Comparison of ENCODE assay signal across 1 cellular context in the genomic region with DNA sequence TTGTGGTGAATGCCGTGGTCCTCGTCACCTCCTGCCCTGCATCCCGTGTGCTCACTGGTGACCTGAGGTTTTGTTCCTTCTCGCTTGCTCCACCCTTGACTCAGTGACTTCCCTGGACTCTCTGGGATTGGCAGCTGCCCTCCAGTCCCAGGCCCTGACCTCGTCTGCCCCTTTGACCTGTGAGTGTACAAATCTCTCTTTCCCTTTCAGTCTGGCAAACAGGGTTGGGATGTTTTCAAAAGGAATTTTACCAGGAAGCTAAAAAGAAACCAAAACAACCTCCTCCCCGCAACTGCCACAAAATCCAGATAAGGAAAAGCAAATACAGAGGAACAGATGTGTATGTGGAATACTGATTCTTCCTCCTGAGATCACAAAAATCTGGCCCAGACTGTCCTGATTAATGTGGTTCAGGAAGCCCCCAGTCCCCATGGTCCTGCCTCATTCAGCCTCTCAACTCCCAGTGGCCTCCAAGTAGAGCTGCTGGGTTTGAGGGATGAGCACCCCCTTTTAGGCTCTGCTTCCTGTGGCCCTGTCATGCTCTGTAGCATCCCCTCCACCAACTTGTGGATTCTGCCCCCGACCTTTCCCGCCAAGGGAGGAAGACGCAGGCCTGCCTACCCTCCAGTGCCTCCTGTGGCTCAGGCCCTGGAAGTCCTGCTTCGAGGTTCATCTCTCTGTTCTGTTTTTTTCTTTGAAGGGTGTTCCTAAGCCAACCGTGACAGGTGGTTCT.
A peak's percentile ranks its signal among the peaks of the same experiment; 100 is the strongest.
TF ChIP-seq lines count a peak whose summit lies in the region.

No MANE protein-coding gene starts in this region.

TF ChIP-seq in HepG2, 621 proteins besides CTCF, POLR2A, EP300 and RAD21 (continued from another document and continues in another):
- TF ChIP-seq, protein P1, sequence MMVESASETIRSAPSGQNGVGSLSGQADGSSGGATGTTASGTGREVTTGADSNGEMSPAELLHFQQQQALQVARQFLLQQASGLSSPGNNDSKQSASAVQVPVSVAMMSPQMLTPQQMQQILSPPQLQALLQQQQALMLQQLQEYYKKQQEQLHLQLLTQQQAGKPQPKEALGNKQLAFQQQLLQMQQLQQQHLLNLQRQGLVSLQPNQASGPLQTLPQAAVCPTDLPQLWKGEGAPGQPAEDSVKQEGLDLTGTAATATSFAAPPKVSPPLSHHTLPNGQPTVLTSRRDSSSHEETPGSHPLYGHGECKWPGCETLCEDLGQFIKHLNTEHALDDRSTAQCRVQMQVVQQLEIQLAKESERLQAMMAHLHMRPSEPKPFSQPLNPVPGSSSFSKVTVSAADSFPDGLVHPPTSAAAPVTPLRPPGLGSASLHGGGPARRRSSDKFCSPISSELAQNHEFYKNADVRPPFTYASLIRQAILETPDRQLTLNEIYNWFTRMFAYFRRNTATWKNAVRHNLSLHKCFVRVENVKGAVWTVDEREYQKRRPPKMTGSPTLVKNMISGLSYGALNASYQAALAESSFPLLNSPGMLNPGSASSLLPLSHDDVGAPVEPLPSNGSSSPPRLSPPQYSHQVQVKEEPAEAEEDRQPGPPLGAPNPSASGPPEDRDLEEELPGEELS (CRISPR knock-in tag; IDR thresholded peaks at IDR 0.05), result peak; percentile 84
- TF ChIP-seq, protein P2, sequence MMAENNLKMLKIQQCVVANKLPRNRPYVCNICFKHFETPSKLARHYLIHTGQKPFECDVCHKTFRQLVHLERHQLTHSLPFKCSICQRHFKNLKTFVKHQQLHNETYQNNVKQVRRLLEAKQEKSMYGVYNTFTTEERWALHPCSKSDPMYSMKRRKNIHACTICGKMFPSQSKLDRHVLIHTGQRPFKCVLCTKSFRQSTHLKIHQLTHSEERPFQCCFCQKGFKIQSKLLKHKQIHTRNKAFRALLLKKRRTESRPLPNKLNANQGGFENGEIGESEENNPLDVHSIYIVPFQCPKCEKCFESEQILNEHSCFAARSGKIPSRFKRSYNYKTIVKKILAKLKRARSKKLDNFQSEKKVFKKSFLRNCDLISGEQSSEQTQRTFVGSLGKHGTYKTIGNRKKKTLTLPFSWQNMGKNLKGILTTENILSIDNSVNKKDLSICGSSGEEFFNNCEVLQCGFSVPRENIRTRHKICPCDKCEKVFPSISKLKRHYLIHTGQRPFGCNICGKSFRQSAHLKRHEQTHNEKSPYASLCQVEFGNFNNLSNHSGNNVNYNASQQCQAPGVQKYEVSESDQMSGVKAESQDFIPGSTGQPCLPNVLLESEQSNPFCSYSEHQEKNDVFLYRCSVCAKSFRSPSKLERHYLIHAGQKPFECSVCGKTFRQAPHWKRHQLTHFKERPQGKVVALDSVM (CRISPR knock-in tag; IDR thresholded peaks at IDR 0.05), result no peak
- no peak for TF ChIP-seq PTBP1 (IDR thresholded peaks at IDR 0.05; ENCODE audit: low read depth, low read length, poor library complexity, severe bottlenecking)
- TF ChIP-seq, protein P3, sequence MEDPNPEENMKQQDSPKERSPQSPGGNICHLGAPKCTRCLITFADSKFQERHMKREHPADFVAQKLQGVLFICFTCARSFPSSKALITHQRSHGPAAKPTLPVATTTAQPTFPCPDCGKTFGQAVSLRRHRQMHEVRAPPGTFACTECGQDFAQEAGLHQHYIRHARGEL (CRISPR knock-in tag; IDR thresholded peaks at IDR 0.05), result no peak
- no peak for TF ChIP-seq ZNF3 (CRISPR knock-in tag; IDR thresholded peaks at IDR 0.05)
- TF ChIP-seq PRPF4 (IDR thresholded peaks at IDR 0.05; ENCODE audit: low read depth, low read length, poor library complexity, severe bottlenecking), result no peak
- TF ChIP-seq ZNF510 (CRISPR knock-in tag; IDR thresholded peaks at IDR 0.05; ENCODE audit: low read depth), result 0 out of 2 replicates have a peak, but pooled peaks have one; percentile 72
- no peak for TF ChIP-seq RNF2 (conservative IDR thresholded peaks at IDR 0.05; ENCODE audit: low read depth)
- no peak for TF ChIP-seq TEAD2 (CRISPR knock-in tag; IDR thresholded peaks at IDR 0.05)
- TF ChIP-seq ZSCAN22 (CRISPR knock-in tag; IDR thresholded peaks at IDR 0.05), result no peak
- TF ChIP-seq, protein P4, sequence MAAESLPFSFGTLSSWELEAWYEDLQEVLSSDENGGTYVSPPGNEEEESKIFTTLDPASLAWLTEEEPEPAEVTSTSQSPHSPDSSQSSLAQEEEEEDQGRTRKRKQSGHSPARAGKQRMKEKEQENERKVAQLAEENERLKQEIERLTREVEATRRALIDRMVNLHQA (CRISPR knock-in tag; IDR thresholded peaks at IDR 0.05), result no peak
- TF ChIP-seq, protein P5, sequence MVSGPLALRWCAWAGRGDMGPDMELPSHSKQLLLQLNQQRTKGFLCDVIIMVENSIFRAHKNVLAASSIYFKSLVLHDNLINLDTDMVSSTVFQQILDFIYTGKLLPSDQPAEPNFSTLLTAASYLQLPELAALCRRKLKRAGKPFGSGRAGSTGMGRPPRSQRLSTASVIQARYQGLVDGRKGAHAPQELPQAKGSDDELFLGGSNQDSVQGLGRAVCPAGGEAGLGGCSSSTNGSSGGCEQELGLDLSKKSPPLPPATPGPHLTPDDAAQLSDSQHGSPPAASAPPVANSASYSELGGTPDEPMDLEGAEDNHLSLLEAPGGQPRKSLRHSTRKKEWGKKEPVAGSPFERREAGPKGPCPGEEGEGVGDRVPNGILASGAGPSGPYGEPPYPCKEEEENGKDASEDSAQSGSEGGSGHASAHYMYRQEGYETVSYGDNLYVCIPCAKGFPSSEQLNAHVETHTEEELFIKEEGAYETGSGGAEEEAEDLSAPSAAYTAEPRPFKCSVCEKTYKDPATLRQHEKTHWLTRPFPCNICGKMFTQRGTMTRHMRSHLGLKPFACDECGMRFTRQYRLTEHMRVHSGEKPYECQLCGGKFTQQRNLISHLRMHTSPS (CRISPR knock-in tag; IDR thresholded peaks at IDR 0.05; ENCODE audit: low read depth), result no peak
- TF ChIP-seq, protein P6, sequence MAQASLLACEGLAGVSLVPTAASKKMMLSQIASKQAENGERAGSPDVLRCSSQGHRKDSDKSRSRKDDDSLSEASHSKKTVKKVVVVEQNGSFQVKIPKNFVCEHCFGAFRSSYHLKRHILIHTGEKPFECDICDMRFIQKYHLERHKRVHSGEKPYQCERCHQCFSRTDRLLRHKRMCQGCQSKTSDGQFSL (CRISPR knock-in tag; IDR thresholded peaks at IDR 0.05), result no peak
- TF ChIP-seq KDM6A (CRISPR knock-in tag; IDR thresholded peaks at IDR 0.05; ENCODE audit: low read depth), result no peak
- no peak for TF ChIP-seq MTF1 (CRISPR knock-in tag; IDR thresholded peaks at IDR 0.05)
- TF ChIP-seq NFKB2 (CRISPR knock-in tag; IDR thresholded peaks at IDR 0.05; ENCODE audit: borderline replicate concordance), result peak; percentile 34; the same call in 1 of the 2 replicates
- peak; percentile 34; the same call in 1 of the 2 replicates for TF ChIP-seq RCOR2 (CRISPR knock-in tag; IDR thresholded peaks at IDR 0.05)
- no peak for TF ChIP-seq ZNF562 (CRISPR knock-in tag; IDR thresholded peaks at IDR 0.05; ENCODE audit: borderline replicate concordance)
- TF ChIP-seq DPF2 (CRISPR knock-in tag; IDR thresholded peaks at IDR 0.05; ENCODE audit: borderline replicate concordance, low read depth), result 0 out of 2 replicates have a peak, but pooled peaks have one; percentile 49
- TF ChIP-seq ZNF432 (CRISPR knock-in tag; IDR thresholded peaks at IDR 0.05; ENCODE audit: borderline replicate concordance), result no peak
- TF ChIP-seq ZNF724P (CRISPR knock-in tag; IDR thresholded peaks at IDR 0.05; ENCODE audit: borderline replicate concordance), result no peak
- TF ChIP-seq, protein P7, sequence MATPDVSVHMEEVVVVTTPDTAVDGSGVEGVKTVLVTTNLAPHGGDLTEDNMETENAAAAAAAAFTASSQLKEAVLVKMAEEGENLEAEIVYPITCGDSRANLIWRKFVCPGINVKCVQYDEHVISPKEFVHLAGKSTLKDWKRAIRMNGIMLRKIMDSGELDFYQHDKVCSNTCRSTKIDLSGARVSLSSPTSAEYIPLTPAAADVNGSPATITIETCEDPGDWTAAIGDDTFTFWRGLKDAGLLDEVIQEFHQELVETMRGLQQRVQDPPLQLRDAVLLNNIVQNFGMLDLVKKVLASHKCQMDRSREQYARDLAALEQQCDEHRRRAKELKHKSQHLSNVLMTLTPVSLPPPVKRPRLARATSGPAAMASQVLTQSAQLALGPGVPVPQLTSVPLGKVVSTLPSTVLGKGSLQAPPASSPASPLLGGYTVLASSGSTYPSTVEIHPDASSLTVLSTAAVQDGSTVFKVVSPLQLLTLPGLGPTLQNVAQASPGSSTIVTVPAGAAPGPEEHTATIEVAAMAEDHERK (CRISPR knock-in tag; IDR thresholded peaks at IDR 0.05; ENCODE audit: low read depth), result no peak
- no peak for TF ChIP-seq HHEX (CRISPR knock-in tag; IDR thresholded peaks at IDR 0.05)
- no peak for TF ChIP-seq ZNF709 (CRISPR knock-in tag; IDR thresholded peaks at IDR 0.05)
- no peak for TF ChIP-seq ZNF207 (IDR thresholded peaks at IDR 0.05; ENCODE audit: borderline replicate concordance)
- TF ChIP-seq HDAC6 (IDR thresholded peaks at IDR 0.05; ENCODE audit: low read depth, low read length), result no peak
- no peak for TF ChIP-seq JUNB (CRISPR knock-in tag; IDR thresholded peaks at IDR 0.05; ENCODE audit: borderline replicate concordance)
- TF ChIP-seq KDM3A (CRISPR knock-in tag; IDR thresholded peaks at IDR 0.05; ENCODE audit: low read depth), result no peak
- TF ChIP-seq FOXC1 (CRISPR knock-in tag; IDR thresholded peaks at IDR 0.05; ENCODE audit: borderline replicate concordance), result no peak
- no peak for TF ChIP-seq ZSCAN9 (CRISPR knock-in tag; IDR thresholded peaks at IDR 0.05; ENCODE audit: borderline replicate concordance)
- peak; percentile 5; the same call in 1 of the 2 replicates for TF ChIP-seq ZNF232 (CRISPR knock-in tag; IDR thresholded peaks at IDR 0.05; ENCODE audit: borderline replicate concordance)
- TF ChIP-seq, protein P8, sequence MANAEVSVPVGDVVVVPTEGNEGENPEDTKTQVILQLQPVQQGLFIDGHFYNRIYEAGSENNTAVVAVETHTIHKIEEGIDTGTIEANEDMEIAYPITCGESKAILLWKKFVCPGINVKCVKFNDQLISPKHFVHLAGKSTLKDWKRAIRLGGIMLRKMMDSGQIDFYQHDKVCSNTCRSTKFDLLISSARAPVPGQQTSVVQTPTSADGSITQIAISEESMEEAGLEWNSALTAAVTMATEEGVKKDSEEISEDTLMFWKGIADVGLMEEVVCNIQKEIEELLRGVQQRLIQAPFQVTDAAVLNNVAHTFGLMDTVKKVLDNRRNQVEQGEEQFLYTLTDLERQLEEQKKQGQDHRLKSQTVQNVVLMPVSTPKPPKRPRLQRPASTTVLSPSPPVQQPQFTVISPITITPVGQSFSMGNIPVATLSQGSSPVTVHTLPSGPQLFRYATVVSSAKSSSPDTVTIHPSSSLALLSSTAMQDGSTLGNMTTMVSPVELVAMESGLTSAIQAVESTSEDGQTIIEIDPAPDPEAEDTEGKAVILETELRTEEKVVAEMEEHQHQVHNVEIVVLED (CRISPR knock-in tag; IDR thresholded peaks at IDR 0.05; ENCODE audit: borderline replicate concordance), result no peak
- 0 out of 2 replicates have a peak, but pooled peaks have one; percentile 20 for TF ChIP-seq HOXD1 (CRISPR knock-in tag; IDR thresholded peaks at IDR 0.05)
- peak; percentile 81 for TF ChIP-seq MED1 (CRISPR knock-in tag; IDR thresholded peaks at IDR 0.05)
- TF ChIP-seq TBL1XR1 (IDR thresholded peaks at IDR 0.05; ENCODE audit: borderline replicate concordance, low read length, partially characterized antibody), result no peak
- no peak; the same call in 1 of the 2 replicates for TF ChIP-seq DMAP1 (CRISPR knock-in tag; IDR thresholded peaks at IDR 0.05)
- TF ChIP-seq NR2F1 (CRISPR knock-in tag; IDR thresholded peaks at IDR 0.05), result peak; percentile 90 to 93
- no peak for TF ChIP-seq ZNF317 (CRISPR knock-in tag; IDR thresholded peaks at IDR 0.05)
- TF ChIP-seq BCL6 (CRISPR knock-in tag; IDR thresholded peaks at IDR 0.05), result peak; percentile 81
- TF ChIP-seq, protein P9, sequence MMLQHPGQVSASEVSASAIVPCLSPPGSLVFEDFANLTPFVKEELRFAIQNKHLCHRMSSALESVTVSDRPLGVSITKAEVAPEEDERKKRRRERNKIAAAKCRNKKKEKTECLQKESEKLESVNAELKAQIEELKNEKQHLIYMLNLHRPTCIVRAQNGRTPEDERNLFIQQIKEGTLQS (CRISPR knock-in tag; IDR thresholded peaks at IDR 0.05), result no peak
- no peak for TF ChIP-seq KLF9 (CRISPR knock-in tag; IDR thresholded peaks at IDR 0.05; ENCODE audit: low read depth)
- TF ChIP-seq, protein P10, sequence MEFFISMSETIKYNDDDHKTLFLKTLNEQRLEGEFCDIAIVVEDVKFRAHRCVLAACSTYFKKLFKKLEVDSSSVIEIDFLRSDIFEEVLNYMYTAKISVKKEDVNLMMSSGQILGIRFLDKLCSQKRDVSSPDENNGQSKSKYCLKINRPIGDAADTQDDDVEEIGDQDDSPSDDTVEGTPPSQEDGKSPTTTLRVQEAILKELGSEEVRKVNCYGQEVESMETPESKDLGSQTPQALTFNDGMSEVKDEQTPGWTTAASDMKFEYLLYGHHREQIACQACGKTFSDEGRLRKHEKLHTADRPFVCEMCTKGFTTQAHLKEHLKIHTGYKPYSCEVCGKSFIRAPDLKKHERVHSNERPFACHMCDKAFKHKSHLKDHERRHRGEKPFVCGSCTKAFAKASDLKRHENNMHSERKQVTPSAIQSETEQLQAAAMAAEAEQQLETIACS (CRISPR knock-in tag; IDR thresholded peaks at IDR 0.05), result no peak
- peak; percentile 98 for TF ChIP-seq NR2F2 (IDR thresholded peaks at IDR 0.05; ENCODE audit: borderline replicate concordance, low read depth)
- no peak for TF ChIP-seq HNRNPK (IDR thresholded peaks at IDR 0.05; ENCODE audit: low read depth, low read length, poor library complexity, severe bottlenecking)
- TF ChIP-seq, protein P11, sequence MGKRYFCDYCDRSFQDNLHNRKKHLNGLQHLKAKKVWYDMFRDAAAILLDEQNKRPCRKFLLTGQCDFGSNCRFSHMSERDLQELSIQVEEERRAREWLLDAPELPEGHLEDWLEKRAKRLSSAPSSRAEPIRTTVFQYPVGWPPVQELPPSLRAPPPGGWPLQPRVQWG (CRISPR knock-in tag; IDR thresholded peaks at IDR 0.05; ENCODE audit: borderline replicate concordance, low read depth), result no peak
- TF ChIP-seq CEBPG (CRISPR knock-in tag; IDR thresholded peaks at IDR 0.05), result peak; percentile 35; the same call in 1 of the 2 replicates
- TF ChIP-seq ZNF839 (CRISPR knock-in tag; IDR thresholded peaks at IDR 0.05; ENCODE audit: borderline replicate concordance), result 0 out of 2 replicates have a peak, but pooled peaks have one; percentile 29
- TF ChIP-seq SAFB2 (CRISPR knock-in tag; IDR thresholded peaks at IDR 0.05; ENCODE audit: borderline replicate concordance, low read depth), result no peak
- TF ChIP-seq TARDBP (CRISPR knock-in tag; IDR thresholded peaks at IDR 0.05), result peak; percentile 85
- TF ChIP-seq ZNF343 (CRISPR knock-in tag; IDR thresholded peaks at IDR 0.05), result 0 out of 2 replicates have a peak, but pooled peaks have one; percentile 46
- TF ChIP-seq ZFP1 (CRISPR knock-in tag; IDR thresholded peaks at IDR 0.05), result no peak
